Comparison of ENCODE assay signal across 27 cellular contexts in the genomic region with DNA sequence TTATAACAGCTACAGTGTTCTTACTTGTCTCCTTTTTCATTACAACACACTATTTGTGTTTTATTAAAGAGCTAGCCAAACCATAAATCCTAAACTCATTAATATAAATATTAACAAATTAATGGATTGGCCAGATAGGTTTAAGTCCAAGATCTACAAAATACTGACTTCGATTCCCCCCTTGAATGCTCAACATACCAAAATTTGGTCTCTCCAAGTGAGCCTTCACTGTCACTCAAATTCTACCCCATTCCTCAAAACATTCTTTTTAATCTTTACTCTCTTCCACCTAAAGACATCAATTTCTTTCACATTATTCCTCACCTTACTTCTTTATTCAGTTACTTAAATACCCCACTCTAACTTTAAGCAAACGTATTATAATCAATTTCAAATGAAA.
DNase-seq lines count a peak whose midpoint lies in the region; TF ChIP-seq lines count a peak whose summit lies in the region.
"Had no signal": no experiment of that assay in that cellular context is flagged by ENCODE, and none has a peak within 500 bp of the region (broad histone marks: within the 10 kb centered on the region; RNA-seq: fewer than 3 reads in every experiment).

No MANE protein-coding gene starts in this region.

- TF ChIP-seq CTCF in HEK293 (tag by site-specific recombination; IDR thresholded peaks at IDR 0.05), result no peak

- H3K9me3 ChIP-seq in HEK293 (ENCODE audit: control insufficient read depth, insufficient read depth, low read depth, low read length), result no peaks in the 10 kb centered on the region
- H3K9me3 ChIP-seq: BE2C had no signal

- H3K4me1 ChIP-seq in HEK293 (ENCODE audit: control insufficient read depth, insufficient read depth, low read length), result no peaks in the 10 kb centered on the region
- H3K4me1 ChIP-seq: A549; BLaER1; BLaER1 treated with 17β-estradiol and CSF1 and Interleukin-3, amounts not matched to agents 10 nM and 100 nM; Caco-2 had no signal

- POLR2A ChIA-PET in HEK293 (lab: Yijun Ruan, JAX), result no interaction called here

- DNase-seq in stimulated activated CD4-positive, alpha-beta T cell treated with anti-CD3 and anti-CD28 coated beads, Interleukin-4, amount 100 ng/mL, for 24 hours, result no peak
- DNase-seq: 8988T; ACHN; AML-193; BE2C; C1 segment of cervical spinal cord; Caco-2; Calu3; CD4-positive, alpha-beta memory T cell; CD4-positive, alpha-beta T cell; CD4-positive, CD25-positive, alpha-beta regulatory T cell; CD8-positive, alpha-beta memory T cell; CD8-positive, alpha-beta T cell; COR-L47; DMS 273 treated with DMSO at 0.1 percent for 48 hours; DMS153; DMS53; DMS79; DMS79 treated with DMSO at 0.1 percent for 48 hours; DND-41; EL had no signal

- no peaks in the 10 kb centered on the region for H3K36me3 ChIP-seq in HEK293 (ENCODE audit: control insufficient read depth in 2 of 2, insufficient read depth in 1 of 2, low read length in 2 of 2)
- H3K36me3 ChIP-seq: BE2C; BLaER1; BLaER1 treated with 17β-estradiol and CSF1 and Interleukin-3, amounts not matched to agents 10 nM and 100 nM had no signal

- no peak overlapping the region for H3K4me3 ChIP-seq in HEK293 (ENCODE audit: low read depth, low read length)
- H3K4me3 ChIP-seq: A549; BLaER1; BLaER1 treated with 17β-estradiol and CSF1 and Interleukin-3, amounts not matched to agents 10 nM and 100 nM had no signal

- CTCF ChIA-PET in HEK293 (lab: Yijun Ruan, JAX), result no interaction called here

- no peak overlapping the region for H3K27ac ChIP-seq in HEK293 (ENCODE audit: extremely low read depth, low read depth, low read length)
- H3K27ac ChIP-seq: 22Rv1; A549; BLaER1; BLaER1 treated with 17β-estradiol and CSF1 and Interleukin-3, amounts not matched to agents 10 nM and 100 nM; C4-2B had no signal

TF ChIP-seq in HEK293, 187 proteins besides CTCF, POLR2A, EP300 and RAD21:
- TF ChIP-seq ZNF701 (tag by site-specific recombination; IDR thresholded peaks at IDR 0.05) (peak; percentile 93), KLF10 (tag by site-specific recombination; IDR thresholded peaks at IDR 0.05) (no peak)
